In the genomic region with DNA sequence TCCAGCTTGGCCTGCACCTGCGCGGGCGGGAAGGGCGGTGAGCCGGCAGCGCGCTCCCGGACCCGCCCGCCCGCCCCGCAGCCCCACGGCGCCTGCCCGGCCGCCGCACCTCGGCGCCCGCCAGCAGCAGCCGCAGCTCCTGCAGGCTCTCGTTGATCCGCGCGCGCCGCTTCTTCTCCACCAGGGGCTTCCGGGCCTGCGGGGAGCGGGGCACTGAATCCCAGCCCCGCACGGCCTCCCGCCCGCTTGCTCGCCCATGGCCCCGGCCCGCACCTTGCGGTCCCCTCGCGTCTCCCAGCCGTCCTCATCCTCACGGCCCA, we compare ENCODE assay signal across 1 cellular context.
TF ChIP-seq lines count a peak whose summit lies in the region.

No MANE protein-coding gene starts in this region.

TF ChIP-seq in H1, 55 proteins besides CTCF, POLR2A, EP300 and RAD21:
- TF ChIP-seq SP2 (IDR thresholded peaks at IDR 0.05; ENCODE audit: low read length) (no peak), MAX (IDR thresholded peaks at IDR 0.05) (no peak), TCF12 (IDR thresholded peaks at IDR 0.05; ENCODE audit: low read depth, low read length) (no peak)
